ENCODE assay signal across 13 cellular contexts in genomic region chr11:69892237-69892985, GRCh38.
DNase-seq lines count a peak whose midpoint lies in the region; ATAC-seq and TF ChIP-seq lines count a peak whose summit lies in the region.
"Had no signal": no experiment of that assay in that cellular context is flagged by ENCODE, and none has a peak within 500 bp of the region (broad histone marks: within the 10 kb centered on the region; RNA-seq: fewer than 3 reads in every experiment).

No MANE protein-coding gene starts in this region.

- DNase-seq in GM23248 (peak; percentile 18), RWPE2 (ENCODE audit: low spot score) (peak; percentile 45), NCI-H2081 treated with DMSO at 0.1 percent for 48 hours (lab: John Stamatoyannopoulos, UW) (no peak), SJCRH30 (no peak), lower leg skin (ENCODE audit: low spot score in 2 of 2) (no peak), AG08395 (ENCODE audit: low spot score) (no peak)
- DNase-seq: activated CD4-positive, alpha-beta T cell treated with anti-CD3 and anti-CD28 coated beads for 36 hours; activated effector memory CD4-positive, alpha-beta T cell treated with anti-CD3 and anti-CD28 coated beads, Interleukin-2, amount 50 U/mL, for 16 hours; CD8-positive, alpha-beta T cell; NCI-H2107 had no signal

- in situ Hi-C loops in GM23248 (cut with MboI): no loop called here

- H3K27me3 ChIP-seq in GM23248 (replicated peaks; ENCODE audit: insufficient read depth): peaks cover 62% of the 10 kb centered on the region
- no peaks in the 10 kb centered on the region for H3K27me3 ChIP-seq in RWPE2 (ENCODE audit: insufficient read depth, poor library complexity, severe bottlenecking)
- peaks cover 36% of the 10 kb centered on the region for H3K27me3 ChIP-seq in iPS-20b (ENCODE audit: insufficient read depth, low read length)
- no peaks in the 10 kb centered on the region; the same call in 1 of the 2 replicates for H3K27me3 ChIP-seq in SJCRH30
- H3K27me3 ChIP-seq: SJSA1 had no signal

- 67 to 69% methylated on average over 29 of the region's 29 CpGs for WGBS in GM23248 (ENCODE audit: low coverage in 1 of 2, low lambda C conversion rate in 2 of 2, missing lambda C conversion rate in 2 of 2), 2 experiments
- WGBS in lower leg skin, 2 donors: 77 to 80% methylated on average over 27 to 29 of the region's 29 CpGs

- intact Hi-C loops in lower leg skin (cut with DNase I; ENCODE audit: low total_unique reads): no loop called here

- H3K27ac ChIP-seq in 22Rv1 (no peak overlapping the region), GM23248 (no peak overlapping the region), RWPE2 (ENCODE audit: poor library complexity, severe bottlenecking) (no peak overlapping the region), iPS-20b (ENCODE audit: low read length) (no peak overlapping the region), SJCRH30 (no peak overlapping the region)
- H3K27ac ChIP-seq: SJSA1 had no signal

- ATAC-seq in RWPE2 (ENCODE audit: low read depth): no peak
- ATAC-seq: activated CD4-positive, alpha-beta T cell treated with anti-CD3 and anti-CD28 coated beads for 36 hours; CD8-positive, alpha-beta T cell had no signal

- TF ChIP-seq POLR2A in lower leg skin (IDR thresholded peaks at IDR 0.05): no peak

- H3K9me3 ChIP-seq in GM23248 (ENCODE audit: low read depth): no peaks in the 10 kb centered on the region
- H3K9me3 ChIP-seq in RWPE2 (ENCODE audit: severe bottlenecking): no peaks in the 10 kb centered on the region
- H3K9me3 ChIP-seq in iPS-20b (ENCODE audit: insufficient read depth, low read depth, low read length): no peaks in the 10 kb centered on the region
- no peaks in the 10 kb centered on the region for H3K9me3 ChIP-seq in SJCRH30 (replicated peaks)
- H3K9me3 ChIP-seq: SJSA1 had no signal

- H3K4me1 ChIP-seq in GM23248 (ENCODE audit: insufficient read depth): no peaks in the 10 kb centered on the region
- H3K4me1 ChIP-seq in RWPE2 (ENCODE audit: insufficient read depth, poor library complexity, severe bottlenecking): no peaks in the 10 kb centered on the region
- H3K4me1 ChIP-seq in iPS-20b (ENCODE audit: insufficient read depth, low read length): peaks cover 10% of the 10 kb centered on the region
- no peaks in the 10 kb centered on the region for H3K4me1 ChIP-seq in SJCRH30

- no peak overlapping the region for H2AFZ ChIP-seq in GM23248

- TF ChIP-seq CTCF in 22Rv1 (IDR thresholded peaks at IDR 0.05): peak; percentile 38
- no peak for TF ChIP-seq CTCF in RWPE2 (IDR thresholded peaks at IDR 0.05; ENCODE audit: poor library complexity, severe bottlenecking)
- TF ChIP-seq CTCF in lower leg skin (IDR thresholded peaks at IDR 0.05): no peak

- no peak overlapping the region for H3K9ac ChIP-seq in GM23248
- H3K9ac ChIP-seq in iPS-20b (ENCODE audit: low read depth, low read length): no peak overlapping the region

- no peaks in the 10 kb centered on the region for H3K36me3 ChIP-seq in GM23248 (ENCODE audit: low read depth)
- H3K36me3 ChIP-seq in RWPE2 (ENCODE audit: low read depth): no peaks in the 10 kb centered on the region
- H3K36me3 ChIP-seq in iPS-20b (ENCODE audit: insufficient read depth, low read depth, low read length): no peaks in the 10 kb centered on the region
- no peaks in the 10 kb centered on the region for H3K36me3 ChIP-seq in SJCRH30
- H3K36me3 ChIP-seq: SJSA1 had no signal

- no peak overlapping the region for H3K4me2 ChIP-seq in GM23248 (ENCODE audit: unreplicated experiment)

- H3F3A ChIP-seq in GM23248 (ENCODE audit: insufficient read depth): no peaks in the 10 kb centered on the region

- H3K4me3 ChIP-seq in GM23248 (no peak overlapping the region), RWPE2 (ENCODE audit: severe bottlenecking) (no peak overlapping the region), iPS-20b (ENCODE audit: low read length) (peak overlapping the region; percentile 6; the same call in 1 of the 2 replicates), SJCRH30 (no peak overlapping the region), lower leg skin (ENCODE audit: low read depth, poor library complexity, severe bottlenecking) (no peak overlapping the region)
- H3K4me3 ChIP-seq: SJSA1 had no signal

- H3K9me2 ChIP-seq in GM23248 (ENCODE audit: insufficient read depth): no peaks in the 10 kb centered on the region

- H4K20me1 ChIP-seq in GM23248 (ENCODE audit: insufficient read depth): no peaks in the 10 kb centered on the region

- H3K79me2 ChIP-seq in GM23248 (ENCODE audit: insufficient read depth): no peaks in the 10 kb centered on the region

Comparison
In these comparisons a context has a peak if more than half of its experiments do, and no peak if none do; other contexts are left out.
1. DNase-seq: peak in GM23248 (single experiment) and RWPE2 (single experiment); none in NCI-H2081 treated with DMSO at 0.1 percent for 48 hours (single experiment), SJCRH30 (0 of 2), lower leg skin (0 of 2) and AG08395 (single experiment).